ENCODE assay signal across 2 cellular contexts in genomic region chr20:48957053-48957481, GRCh38.
TF ChIP-seq lines count a peak whose summit lies in the region.

No MANE protein-coding gene starts in this region.

TF ChIP-seq in IMR-90, 13 proteins besides CTCF, POLR2A, EP300 and RAD21 (continued from another document):
- TF ChIP-seq USF2 (IDR thresholded peaks at IDR 0.05; ENCODE audit: low read depth, low read length), result no peak
- no peak for TF ChIP-seq NFE2L2 (IDR thresholded peaks at IDR 0.05; ENCODE audit: low read depth, low read length)
- no peak for TF ChIP-seq ELK1 (IDR thresholded peaks at IDR 0.05; ENCODE audit: borderline replicate concordance, low read depth, low read length)
- TF ChIP-seq MXI1 (IDR thresholded peaks at IDR 0.05; ENCODE audit: borderline replicate concordance, low read depth, low read length), result no peak

TF ChIP-seq in WTC11, 78 proteins besides CTCF, POLR2A, EP300 and RAD21 (continued from another document):
- TF ChIP-seq EMX1 (CRISPR knock-in tag; IDR thresholded peaks at IDR 0.05), result no peak
